ENCODE assay signal across 17 cellular contexts in genomic region chr1:224234017-224234416, GRCh38. TPM values are rescaled to one million over a fixed set of nuclear protein-coding genes. Genes with fewer than 3 reads are reported as not detected.
DNase-seq lines count a peak whose midpoint lies in the region; ATAC-seq, FAIRE-seq and TF ChIP-seq lines count a peak whose summit lies in the region.
"Had no signal": no experiment of that assay in that cellular context is flagged by ENCODE, and none has a peak within 500 bp of the region (broad histone marks: within the 10 kb centered on the region; RNA-seq: fewer than 3 reads in every experiment).

No MANE protein-coding gene starts in this region.

- no peaks in the 10 kb centered on the region for H3K4me1 Mint-ChIP-seq in effector memory CD8-positive, alpha-beta T cell (ENCODE audit: low read depth in 2 of 2)

- no peak overlapping the region for H3K9ac ChIP-seq in HepG2 (ENCODE audit: insufficient read depth, low read depth, low read length)
- H3K9ac ChIP-seq: GM23248 had no signal

- TF ChIP-seq CTCF in HepG2 (CRISPR knock-in tag; IDR thresholded peaks at IDR 0.05), result no peak
- TF ChIP-seq CTCF in right lobe of liver (IDR thresholded peaks at IDR 0.05), result no peak

- ATAC-seq in HepG2 (no peak), right lobe of liver (no peak), GM21526 (IDR thresholded peaks at IDR 0.05; ENCODE audit: low FRiP score, unreplicated experiment) (no peak)
- ATAC-seq in effector memory CD8-positive, alpha-beta T cell (replicated peaks), result no peak

- H3K27ac ChIP-seq in HepG2 (ENCODE audit: extremely low read length, insufficient read depth, low read length) (no peak overlapping the region), right lobe of liver (no peak overlapping the region)
- H3K27ac ChIP-seq: GM23248 had no signal

- intact Hi-C loops in HepG2 (cut with micrococcal nuclease; ENCODE audit: unreplicated experiment) (no loop called here), right lobe of liver (cut with DNase I) (no loop called here)

- peaks cover 48% of the 10 kb centered on the region for H3K36me3 Mint-ChIP-seq in effector memory CD8-positive, alpha-beta T cell (ENCODE audit: insufficient read depth)

- TF ChIP-seq RAD21 in HepG2 (CRISPR knock-in tag; IDR thresholded peaks at IDR 0.05), result no peak

- H3K4me2 ChIP-seq in HepG2 (ENCODE audit: low read depth, low read length), result no peak overlapping the region

- H3K36me3 ChIP-seq in HepG2 (replicated peaks in 1 of 2; ENCODE audit: control insufficient read depth in 1 of 2, insufficient read depth in 2 of 2, low read length in 2 of 2) (peaks cover 5 to 26% of the 10 kb centered on the region in 2 experiments; a peak in 4 of 5 replicates), right lobe of liver (peaks cover 0 to 18% (median 3%) of the 10 kb centered on the region in 4 donors)

- in situ Hi-C loops in HepG2 (cut with HindIII; ENCODE audit: extremely low pct_ligation_motif_present, low pct_unique_long_range_greater_than_20kb), result no loop called here

- no peak for TF ChIP-seq EP300 in HepG2 (IDR thresholded peaks at IDR 0.05; ENCODE audit: low read depth in 2 of 2, low read length in 2 of 2)
- no peak for TF ChIP-seq EP300 in HepG2 (CRISPR knock-in tag; IDR thresholded peaks at IDR 0.05; ENCODE audit: borderline replicate concordance)

- H3K27me3 Mint-ChIP-seq in effector memory CD8-positive, alpha-beta T cell, result no peaks in the 10 kb centered on the region
- H3K27me3 Mint-ChIP-seq: B cell; CD4-positive, alpha-beta T cell had no signal

- no peaks in the 10 kb centered on the region for H3K9me3 Mint-ChIP-seq in effector memory CD8-positive, alpha-beta T cell
- H3K9me3 Mint-ChIP-seq: CD4-positive, alpha-beta T cell had no signal

- no peaks in the 10 kb centered on the region for H3K9me3 ChIP-seq in HepG2 (ENCODE audit: low read length)
- no peaks in the 10 kb centered on the region for H3K9me3 ChIP-seq in right lobe of liver

- no peak overlapping the region for H3K4me3 ChIP-seq in HepG2 (replicated peaks in 1 of 3; ENCODE audit: insufficient read depth in 1 of 3, low read depth in 2 of 3, low read length in 3 of 3)
- no peak overlapping the region for H3K4me3 ChIP-seq in right lobe of liver
- H3K4me3 ChIP-seq: GM23248 had no signal

- no peak overlapping the region for H3K4me3 Mint-ChIP-seq in effector memory CD8-positive, alpha-beta T cell
- H3K4me3 Mint-ChIP-seq: B cell; CD4-positive, alpha-beta T cell had no signal

- no peaks in the 10 kb centered on the region for H3K4me1 ChIP-seq in HepG2 (ENCODE audit: insufficient read depth, low read length)
- no peaks in the 10 kb centered on the region for H3K4me1 ChIP-seq in right lobe of liver

- H3K27me3 ChIP-seq in HepG2 (ENCODE audit: control insufficient read depth in 1 of 2, insufficient read depth in 2 of 2, low read length in 2 of 2) (no peaks in the 10 kb centered on the region), right lobe of liver (no peaks in the 10 kb centered on the region)

- no peaks in the 10 kb centered on the region for H3K79me2 ChIP-seq in HepG2 (ENCODE audit: insufficient read depth, low read length)

- peak overlapping the region; percentile 10 to 85 for H3K27ac Mint-ChIP-seq in effector memory CD8-positive, alpha-beta T cell
- H3K27ac Mint-ChIP-seq: B cell had no signal

- no peak for DNase-seq in HepG2 (ENCODE audit: low spot score)
- DNase-seq in right lobe of liver, result no peak
- no peak for DNase-seq in effector memory CD8-positive, alpha-beta T cell
- DNase-seq in cerebellar cortex (ENCODE audit: low spot score), result no peak
- no peak for DNase-seq in GM12892 (ENCODE audit: insufficient read length)
- DNase-seq: C1 segment of cervical spinal cord; CD4-positive, alpha-beta T cell; COR-L47; DND-41; GF-D8; GM23248; H7; KBM-7 had no signal

- H2AFZ ChIP-seq in HepG2 (ENCODE audit: low read length), result no peak overlapping the region
- H2AFZ ChIP-seq: GM23248 had no signal

- TF ChIP-seq POLR2A in HepG2 (IDR thresholded peaks at IDR 0.05; ENCODE audit: insufficient read depth in 1 of 2, low read depth in 2 of 2, low read length in 2 of 2), result no peak
- no peak for TF ChIP-seq POLR2A in right lobe of liver (IDR thresholded peaks at IDR 0.05)
- no peak for TF ChIP-seq POLR2A in GM12892 (IDR thresholded peaks at IDR 0.05; ENCODE audit: low read depth, low read length)

- no peaks in the 10 kb centered on the region for H4K20me1 ChIP-seq in HepG2 (ENCODE audit: insufficient read depth, low read length)

- CTCF ChIA-PET in HepG2 (lab: Yijun Ruan, JAX; ENCODE audit: low intra/inter-chr PET ratio, low total read pairs), result no interaction called here

- BruUV-seq in HepG2 (replicated peaks; lab: Mats Ljungman, UMichigan), result no TSS peak

- FAIRE-seq in HepG2 (lab: Jason Lieb, UNC) (no peak), TTC549 (lab: Jason Lieb, UNC) (peak; percentile 36), GM12892 (lab: Jason Lieb, UNC) (no peak)
- FAIRE-seq: HTR-8/SVneo had no signal

- POLR2A ChIA-PET in HepG2 (lab: Yijun Ruan, JAX), result no interaction called here

TF ChIP-seq in HepG2, 621 proteins besides CTCF, POLR2A, EP300 and RAD21:
- TF ChIP-seq MZF1 (CRISPR knock-in tag; IDR thresholded peaks at IDR 0.05; ENCODE audit: borderline replicate concordance) (no peak), RFXAP (CRISPR knock-in tag; IDR thresholded peaks at IDR 0.05; ENCODE audit: borderline replicate concordance) (no peak), MAFK (conservative IDR thresholded peaks at IDR 0.05 in 1 of 2, IDR thresholded peaks at IDR 0.05 in 1 of 2; ENCODE audit: low read length in 2 of 2) (peak; percentile 99), MAFF (IDR thresholded peaks at IDR 0.05; ENCODE audit: low read depth, low read length) (peak; percentile 99)

RNA-seq across cellular contexts. Expression of gene DEGS1, which starts 51.0 kb away (rescaled TPM):
- 7.8 and 18.1 TPM in 2 replicates for total RNA-seq in HepG2 (2016; rRNA removed; fragmentation: Illumina TruSeq; extraction: Trizol)
- total RNA-seq in HepG2 (2016; cell fraction: cytosol; rRNA removed; fragmentation: Illumina TruSeq; extraction: Trizol; ENCODE audit: low read depth), result 3.9 and 4.1 TPM in 2 replicates
- 9.1 and 17.5 TPM in 2 replicates for total RNA-seq in HepG2 (2016; cell fraction: insoluble cytoplasmic fraction; rRNA removed; fragmentation: Illumina TruSeq; extraction: Trizol)
- 7.7 and 8.1 TPM in 2 replicates for total RNA-seq in HepG2 (2016; cell fraction: membrane; rRNA removed; fragmentation: Illumina TruSeq; extraction: Trizol)
- 16.1 and 18.0 TPM in 2 replicates for total RNA-seq in HepG2 (2016; cell fraction: nucleus; rRNA removed; fragmentation: Illumina TruSeq; extraction: Trizol)
- polyA plus RNA-seq in HepG2 (2011; rRNA removed), result 27.8 and 35.9 TPM in 2 replicates
- polyA plus RNA-seq in HepG2 (2011; cell fraction: cytosol; rRNA removed), result 16.4 and 34.9 TPM in 2 replicates
- polyA plus RNA-seq in HepG2 (2011; cell fraction: nucleus; rRNA removed), result 4.6 and 11.0 TPM in 2 replicates
- 21.7 and 21.9 TPM in 2 replicates for polyA plus RNA-seq in HepG2 (2012)
- 3.8 and 4.1 TPM in 2 replicates for polyA plus RNA-seq in HepG2 (2016; cell fraction: cytosol; fragmentation: Illumina TruSeq; extraction: Trizol; ENCODE audit: low read depth)
- 10.2 and 13.3 TPM in 2 replicates for polyA plus RNA-seq in HepG2 (2016; cell fraction: insoluble cytoplasmic fraction; fragmentation: Illumina TruSeq; extraction: Trizol; ENCODE audit: low read depth)
- 6.0 and 6.5 TPM in 2 replicates for polyA plus RNA-seq in HepG2 (2016; cell fraction: membrane; fragmentation: Illumina TruSeq; extraction: Trizol; ENCODE audit: low read depth)
- 26.5 and 33.6 TPM in 2 replicates for polyA plus RNA-seq in HepG2 (2016; cell fraction: nucleus; fragmentation: Illumina TruSeq; extraction: Trizol; ENCODE audit: insufficient read depth, low read depth)
- 8.8 and 84.1 TPM in 2 replicates for polyA minus RNA-seq in HepG2 (2011; rRNA and poly(A)+ RNA removed; ENCODE audit: low replicate concordance)
- polyA minus RNA-seq in HepG2 (2011; cell fraction: cytosol; rRNA and poly(A)+ RNA removed), result 12.9 and 16.5 TPM in 2 replicates
- 6.3 and 10.9 TPM in 2 replicates for polyA minus RNA-seq in HepG2 (2011; cell fraction: nucleus; rRNA and poly(A)+ RNA removed)
- total RNA-seq in right lobe of liver, result 10 to 100 TPM; 17.9 to 43.5 (median 29.0) TPM
- 49.3 TPM for polyA plus RNA-seq in GM12892 (2012; ENCODE audit: missing spikeins)
